In the genomic region with DNA sequence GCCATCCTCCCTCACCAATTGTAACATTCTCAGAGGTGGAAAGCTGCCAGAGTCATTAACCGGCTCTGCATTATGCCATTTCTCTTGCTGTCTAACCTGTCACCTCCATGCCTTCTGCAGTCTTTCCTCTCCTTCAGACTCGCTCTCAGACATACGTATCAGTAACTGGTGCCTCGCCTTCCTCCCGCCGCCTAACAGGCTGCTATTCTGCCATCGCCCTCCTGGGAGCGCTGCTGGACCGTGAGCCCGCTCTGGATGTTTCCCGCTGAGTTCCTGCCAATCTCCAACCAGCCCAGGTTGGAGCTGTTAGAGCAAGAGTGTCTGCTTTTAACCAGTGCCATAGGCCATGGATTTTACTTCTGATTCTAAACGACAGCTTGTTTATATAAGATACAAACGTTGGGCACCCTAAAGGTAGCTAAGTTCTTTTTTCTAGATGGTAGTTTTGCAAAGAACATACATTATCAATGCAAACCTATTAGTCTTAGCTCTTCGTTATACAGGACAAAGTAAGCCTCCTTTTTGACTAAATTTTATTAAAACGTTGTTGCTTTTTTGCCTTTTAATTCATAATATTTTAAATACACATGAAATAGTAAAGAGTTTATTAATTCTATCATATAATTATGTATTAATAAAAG, we compare ENCODE assay signal across 8 cellular contexts. TPM values are rescaled to one million over a fixed set of nuclear protein-coding genes. Genes with fewer than 3 reads are reported as not detected.
DNase-seq lines count a peak whose midpoint lies in the region; ATAC-seq, FAIRE-seq and TF ChIP-seq lines count a peak whose summit lies in the region.

No MANE protein-coding gene starts in this region.

- TF ChIP-seq POLR2A in endothelial cell of umbilical vein (IDR thresholded peaks at IDR 0.05; ENCODE audit: low read depth, low read length), result no peak

- dilution Hi-C loops in endothelial cell of umbilical vein (cut with MboI; ENCODE audit: extremely low pct_ligation_motif_present, low sequenced_read_pairs), result loop anchor here (25.0 kb wide), 1 partner anchor 412 kb away; no protein-coding TSS in a partner anchor

- H2AFZ ChIP-seq in endothelial cell of umbilical vein (ENCODE audit: low read depth, low read length), result peak overlapping the region; percentile 62

- DNase-seq in BJ (ENCODE audit: low read depth) (no peak), NOMO-1 (lab: John Stamatoyannopoulos, UW; ENCODE audit: unreplicated experiment in 2 of 2) (peak; percentile 81 to 89), endothelial cell of umbilical vein (ENCODE audit: low read depth, low spot score) (peak; percentile 65), myocyte (ENCODE audit: low read depth) (peak; percentile 74)
- DNase-seq in activated CD8-positive, alpha-beta memory T cell treated with anti-CD3 and anti-CD28 coated beads, Interleukin-2, amount 10 ng/mL, durations not matched to agents 7 days and 5 days, result peak; percentile 79
- peak; percentile 17 to 26 for DNase-seq in stimulated activated CD8-positive, alpha-beta memory T cell treated with anti-CD3 and anti-CD28 coated beads, Interleukin-7, amount 100 ng/mL, for 4 hours (ENCODE audit: low read depth in 2 of 2)

- POLR2A ChIA-PET in BJ (lab: Charles Lee) (no interaction called here), endothelial cell of umbilical vein (lab: Charles Lee) (no interaction called here)

- no peaks in the 10 kb centered on the region for H3K9me3 Mint-ChIP-seq in activated CD8-positive, alpha-beta memory T cell treated with anti-CD3 and anti-CD28 coated beads, Interleukin-2, amount 10 ng/mL, durations not matched to agents 7 days and 5 days (ENCODE audit: low read depth)

- H3K79me2 ChIP-seq in endothelial cell of umbilical vein (ENCODE audit: control insufficient read depth, insufficient read depth, low read length), result no peaks in the 10 kb centered on the region

- no peaks in the 10 kb centered on the region for H3K4me1 ChIP-seq in endothelial cell of umbilical vein (ENCODE audit: control insufficient read depth, extremely low read depth, insufficient read depth, low read length)

- no TSS peak for BruUV-seq in endothelial cell of umbilical vein (replicated peaks; lab: Mats Ljungman, UMichigan)

- peaks cover 25% of the 10 kb centered on the region for H3K27me3 Mint-ChIP-seq in activated CD8-positive, alpha-beta memory T cell treated with anti-CD3 and anti-CD28 coated beads, Interleukin-2, amount 10 ng/mL, durations not matched to agents 7 days and 5 days

- no peak overlapping the region for H3K27ac ChIP-seq in endothelial cell of umbilical vein (ENCODE audit: insufficient read depth, low read depth, low read length)

- no peak overlapping the region for H3K4me2 ChIP-seq in endothelial cell of umbilical vein (ENCODE audit: insufficient read depth, low read length)

- H3K27me3 ChIP-seq in BJ (ENCODE audit: control insufficient read depth, insufficient read depth, low read length) (no peaks in the 10 kb centered on the region), endothelial cell of umbilical vein (ENCODE audit: control insufficient read depth in 2 of 2, insufficient read depth in 2 of 2, low read length in 2 of 2) (peaks cover 0 to 2% of the 10 kb centered on the region in 2 experiments)

- H3K27ac Mint-ChIP-seq in activated CD8-positive, alpha-beta memory T cell treated with anti-CD3 and anti-CD28 coated beads, Interleukin-2, amount 10 ng/mL, durations not matched to agents 7 days and 5 days, result no peak overlapping the region

- CTCF ChIA-PET in BJ (lab: Yijun Ruan, JAX) (interaction anchor here (0.6 to 2.0 kb wide), 19 partner anchors 11 to 559 kb away, joined by 3 to 18 read pairs (median 3); no protein-coding TSS in a partner anchor), endothelial cell of umbilical vein (lab: Charles Lee) (interaction anchor here (0.6 to 3.2 kb wide), 27 partner anchors 9 to 872 kb away, joined by 3 to 70 read pairs (median 4); partner anchors contain the start of genes AGA and NEIL3)
- CTCF ChIA-PET in activated CD8-positive, alpha-beta memory T cell treated with anti-CD3 and anti-CD28 coated beads, Interleukin-2, amount 10 ng/mL, durations not matched to agents 7 days and 5 days (lab: Charles Lee), result interaction anchor here (0.7 to 3.9 kb wide), 31 partner anchors 8 to 317 kb away, joined by 3 to 60 read pairs (median 4); partner anchors contain the start of genes AGA and NEIL3

- peak; percentile 95 for ATAC-seq in GM19043 (IDR thresholded peaks at IDR 0.05; ENCODE audit: low read depth, unreplicated experiment)
- peak; percentile 96 for ATAC-seq in HG03159 (IDR thresholded peaks at IDR 0.05; ENCODE audit: unreplicated experiment)
- ATAC-seq in activated CD8-positive, alpha-beta memory T cell treated with anti-CD3 and anti-CD28 coated beads, Interleukin-2, amount 10 ng/mL, durations not matched to agents 7 days and 5 days, result peak; percentile 94

- H4K20me1 ChIP-seq in endothelial cell of umbilical vein (replicated peaks; ENCODE audit: control insufficient read depth, extremely low read depth, insufficient read depth, low read length), result no peaks in the 10 kb centered on the region

- TF ChIP-seq CTCF in BJ (IDR thresholded peaks at IDR 0.05; ENCODE audit: insufficient read depth, low read depth, low read length) (peak; percentile 81), endothelial cell of umbilical vein (IDR thresholded peaks at IDR 0.05; ENCODE audit: extremely low read depth in 1 of 2, insufficient read depth in 1 of 2, low read depth in 1 of 2, low read length in 2 of 2) (peak; percentile 87 to 94)

- peaks cover 11% of the 10 kb centered on the region for H3K4me1 Mint-ChIP-seq in activated CD8-positive, alpha-beta memory T cell treated with anti-CD3 and anti-CD28 coated beads, Interleukin-2, amount 10 ng/mL, durations not matched to agents 7 days and 5 days

- no peaks in the 10 kb centered on the region for H3K9me1 ChIP-seq in endothelial cell of umbilical vein (replicated peaks; ENCODE audit: control insufficient read depth, extremely low read depth, insufficient read depth, low read length)

- H3K4me3 Mint-ChIP-seq in activated CD8-positive, alpha-beta memory T cell treated with anti-CD3 and anti-CD28 coated beads, Interleukin-2, amount 10 ng/mL, durations not matched to agents 7 days and 5 days, result no peak overlapping the region

- H3K36me3 Mint-ChIP-seq in activated CD8-positive, alpha-beta memory T cell treated with anti-CD3 and anti-CD28 coated beads, Interleukin-2, amount 10 ng/mL, durations not matched to agents 7 days and 5 days, result no peaks in the 10 kb centered on the region

- H3K9ac ChIP-seq in endothelial cell of umbilical vein (replicated peaks; ENCODE audit: extremely low read depth, insufficient read depth, low read length), result no peak overlapping the region

- H3K4me3 ChIP-seq in BJ (ENCODE audit: low read depth, low read length) (no peak overlapping the region), endothelial cell of umbilical vein (replicated peaks in 1 of 3; ENCODE audit: insufficient read depth in 1 of 3, low read depth in 1 of 3, low read length in 3 of 3) (no peak overlapping the region)

- H3K36me3 ChIP-seq in BJ (ENCODE audit: control insufficient read depth, insufficient read depth, low read length), result no peaks in the 10 kb centered on the region
- H3K36me3 ChIP-seq in endothelial cell of umbilical vein (ENCODE audit: control insufficient read depth in 2 of 2, extremely low read depth in 1 of 2, insufficient read depth in 2 of 2, low read length in 2 of 2), result no peaks in the 10 kb centered on the region

- intact Hi-C loops in endothelial cell of umbilical vein (cut with micrococcal nuclease), result loop anchor here (1.0 to 10.0 kb wide), 3 partner anchors 89 to 873 kb away; no protein-coding TSS in a partner anchor

- FAIRE-seq in endothelial cell of umbilical vein (lab: Jason Lieb, UNC), result peak; percentile 37

- H3K9me3 ChIP-seq in endothelial cell of umbilical vein (replicated peaks; ENCODE audit: control insufficient read depth, insufficient read depth, low read length), result no peaks in the 10 kb centered on the region

TF ChIP-seq in endothelial cell of umbilical vein, 7 proteins besides CTCF, POLR2A, EP300 and RAD21:
- TF ChIP-seq MAX (IDR thresholded peaks at IDR 0.05; ENCODE audit: insufficient read depth, insufficient read length) (no peak), POLR2AphosphoS5 (IDR thresholded peaks at IDR 0.05; ENCODE audit: insufficient read depth, low read depth, low read length) (no peak), MYC (IDR thresholded peaks at IDR 0.05; ENCODE audit: low read depth, low read length) (no peak), FOS (IDR thresholded peaks at IDR 0.05; ENCODE audit: borderline replicate concordance, insufficient read depth, low read length) (no peak), JUN (IDR thresholded peaks at IDR 0.05; ENCODE audit: borderline replicate concordance, insufficient read depth, insufficient read length, low read depth) (no peak), EZH2 (IDR thresholded peaks at IDR 0.05; ENCODE audit: borderline replicate concordance, low read depth, low read length, severe bottlenecking) (no peak), GATA2 (IDR thresholded peaks at IDR 0.05; ENCODE audit: insufficient read depth, insufficient read length, low read depth, low read length) (no peak)

RNA-seq across cellular contexts. Expression of gene NEIL3, which starts 59.5 kb away (rescaled TPM):
- 3.6 and 5.5 TPM in 2 replicates for polyA plus RNA-seq in BJ (2011; rRNA removed)
- polyA minus RNA-seq in BJ (2011; rRNA and poly(A)+ RNA removed), result 4.0 and 4.9 TPM in 2 replicates
- total RNA-seq in activated CD8-positive, alpha-beta memory T cell treated with anti-CD3 and anti-CD28 coated beads, Interleukin-2, amount 10 ng/mL, durations not matched to agents 7 days and 5 days, result 10 to 100 TPM; 27.5 to 40.5 TPM
- total RNA-seq in endothelial cell of umbilical vein, result 6.9 and 8.2 TPM in 2 replicates
- 3.2 and 3.7 TPM in 2 replicates for polyA plus RNA-seq in endothelial cell of umbilical vein
- 5.3 and 5.9 TPM in 2 replicates for polyA plus RNA-seq in endothelial cell of umbilical vein (2011; cell fraction: cytosol; rRNA removed)
- 7.1 and 10.0 TPM in 2 replicates for polyA plus RNA-seq in endothelial cell of umbilical vein (2011; cell fraction: nucleus; rRNA removed)
- 2.2 and 5.6 TPM in 2 replicates for polyA plus RNA-seq in endothelial cell of umbilical vein (2012)
- 5.2 and 5.6 TPM in 2 replicates for polyA minus RNA-seq in endothelial cell of umbilical vein
- 7.8 TPM for polyA minus RNA-seq in endothelial cell of umbilical vein (2011; cell fraction: cytosol; rRNA and poly(A)+ RNA removed)
- polyA minus RNA-seq in endothelial cell of umbilical vein (2011; cell fraction: nucleus; rRNA and poly(A)+ RNA removed), result 7.4 and 13.4 TPM in 2 replicates
- total RNA-seq in myocyte, result 0.16 and 0.53 TPM in 2 replicates
- 0.04 TPM for polyA plus RNA-seq in myocyte (2012)
